Comparison of ENCODE assay signal across 1 cellular context in the genomic region with DNA sequence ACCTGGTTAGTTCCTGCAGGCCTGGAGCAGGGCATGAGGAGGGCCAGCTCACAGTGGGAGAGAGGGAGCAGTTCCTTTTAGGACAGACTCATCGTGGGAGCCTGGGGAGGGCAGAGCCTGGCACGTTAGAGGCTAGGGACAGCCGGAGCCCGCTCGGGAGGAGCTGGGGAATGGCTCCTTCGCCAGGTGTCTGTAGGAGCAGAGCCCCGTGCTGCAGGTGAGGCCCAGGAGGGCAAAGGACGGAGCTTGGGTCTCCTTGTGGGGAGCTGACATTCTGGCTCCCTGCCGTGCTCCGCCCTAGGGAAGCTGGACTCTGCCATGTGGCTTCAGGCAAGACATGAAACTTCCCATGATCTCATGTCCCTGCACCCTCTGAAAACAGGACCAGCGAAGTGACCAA.
TF ChIP-seq lines count a peak whose summit lies in the region.

No MANE protein-coding gene starts in this region.

TF ChIP-seq in H1, 55 proteins besides CTCF, POLR2A, EP300 and RAD21:
- TF ChIP-seq, protein P1, sequence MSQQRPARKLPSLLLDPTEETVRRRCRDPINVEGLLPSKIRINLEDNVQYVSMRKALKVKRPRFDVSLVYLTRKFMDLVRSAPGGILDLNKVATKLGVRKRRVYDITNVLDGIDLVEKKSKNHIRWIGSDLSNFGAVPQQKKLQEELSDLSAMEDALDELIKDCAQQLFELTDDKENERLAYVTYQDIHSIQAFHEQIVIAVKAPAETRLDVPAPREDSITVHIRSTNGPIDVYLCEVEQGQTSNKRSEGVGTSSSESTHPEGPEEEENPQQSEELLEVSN (IDR thresholded peaks at IDR 0.05), result no peak
- TF ChIP-seq PHF8 (conservative IDR thresholded peaks at IDR 0.05; ENCODE audit: low read depth, low read length) (no peak), BACH1 (IDR thresholded peaks at IDR 0.05; ENCODE audit: low read length) (no peak), SAP30 (IDR thresholded peaks at IDR 0.05; ENCODE audit: insufficient read depth, insufficient replicate concordance, low read length) (no peak), BRCA1 (IDR thresholded peaks at IDR 0.05; ENCODE audit: low read depth, low read length) (no peak), CHD2 (IDR thresholded peaks at IDR 0.05; ENCODE audit: low read length) (no peak), KDM1A (IDR thresholded peaks at IDR 0.05; ENCODE audit: borderline replicate concordance, low read length) (no peak), JUND (IDR thresholded peaks at IDR 0.05; ENCODE audit: low read length) (no peak)
- TF ChIP-seq, protein P2, sequence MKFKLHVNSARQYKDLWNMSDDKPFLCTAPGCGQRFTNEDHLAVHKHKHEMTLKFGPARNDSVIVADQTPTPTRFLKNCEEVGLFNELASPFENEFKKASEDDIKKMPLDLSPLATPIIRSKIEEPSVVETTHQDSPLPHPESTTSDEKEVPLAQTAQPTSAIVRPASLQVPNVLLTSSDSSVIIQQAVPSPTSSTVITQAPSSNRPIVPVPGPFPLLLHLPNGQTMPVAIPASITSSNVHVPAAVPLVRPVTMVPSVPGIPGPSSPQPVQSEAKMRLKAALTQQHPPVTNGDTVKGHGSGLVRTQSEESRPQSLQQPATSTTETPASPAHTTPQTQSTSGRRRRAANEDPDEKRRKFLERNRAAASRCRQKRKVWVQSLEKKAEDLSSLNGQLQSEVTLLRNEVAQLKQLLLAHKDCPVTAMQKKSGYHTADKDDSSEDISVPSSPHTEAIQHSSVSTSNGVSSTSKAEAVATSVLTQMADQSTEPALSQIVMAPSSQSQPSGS (IDR thresholded peaks at IDR 0.05; ENCODE audit: low read length), result no peak
